ENCODE assay signal across 7 cellular contexts in genomic region chr13:52158629-52159158, GRCh38. TPM values are rescaled to one million over a fixed set of nuclear protein-coding genes. Genes with fewer than 3 reads are reported as not detected.
DNase-seq lines count a peak whose midpoint lies in the region; ATAC-seq, FAIRE-seq and TF ChIP-seq lines count a peak whose summit lies in the region.

No MANE protein-coding gene starts in this region.

- H3K9ac ChIP-seq in endothelial cell of umbilical vein (replicated peaks; ENCODE audit: extremely low read depth, insufficient read depth, low read length) = peak overlapping the region; percentile 83

- H4K20me1 ChIP-seq in endothelial cell of umbilical vein (replicated peaks; ENCODE audit: control insufficient read depth, extremely low read depth, insufficient read depth, low read length) = no peaks in the 10 kb centered on the region

- no peaks in the 10 kb centered on the region for H3K36me3 ChIP-seq in SJCRH30
- no peaks in the 10 kb centered on the region for H3K36me3 ChIP-seq in endothelial cell of umbilical vein (ENCODE audit: control insufficient read depth in 2 of 2, extremely low read depth in 1 of 2, insufficient read depth in 2 of 2, low read length in 2 of 2)
- no peaks in the 10 kb centered on the region for H3K36me3 ChIP-seq in vagina

- ATAC-seq in HG02610 (IDR thresholded peaks at IDR 0.05; ENCODE audit: unreplicated experiment) = peak; percentile 24

- H3K4me3 ChIP-seq in SJCRH30 (peak overlapping the region; percentile 97), endothelial cell of umbilical vein (replicated peaks in 1 of 3; ENCODE audit: insufficient read depth in 1 of 3, low read depth in 1 of 3, low read length in 3 of 3) (peak overlapping the region; percentile 81 to 92 (median 90)), vagina (peak overlapping the region; percentile 78 to 82)

- CTCF ChIA-PET in endothelial cell of umbilical vein (lab: Charles Lee) = interaction anchor here (1.0 kb wide), 1 partner anchor 36 kb away, joined by 3 read pairs; no protein-coding TSS in a partner anchor

- FAIRE-seq in GM18507 (lab: Jason Lieb, UNC) (peak; percentile 41), endothelial cell of umbilical vein (lab: Jason Lieb, UNC) (no peak)

- peaks cover 2% of the 10 kb centered on the region for H3K79me2 ChIP-seq in endothelial cell of umbilical vein (ENCODE audit: control insufficient read depth, insufficient read depth, low read length)

- intact Hi-C loops in endothelial cell of umbilical vein (cut with micrococcal nuclease) = loop anchor here (2.0 to 10.0 kb wide), 2 partner anchors 30 to 296 kb away; partner anchors contain the start of genes CKAP2, NEK5 and VPS36
- intact Hi-C loops in vagina (cut with DNase I) = no loop called here

- dilution Hi-C loops in endothelial cell of umbilical vein (cut with MboI; ENCODE audit: extremely low pct_ligation_motif_present, low sequenced_read_pairs) = no loop called here

- H3K4me2 ChIP-seq in endothelial cell of umbilical vein (ENCODE audit: insufficient read depth, low read length) = peak overlapping the region; percentile 94

- DNase-seq in GM18507 (ENCODE audit: extremely low spot score, insufficient read length, low read depth) (peak; percentile 2), SJCRH30 (peak; percentile 30 to 53), endothelial cell of umbilical vein (ENCODE audit: low read depth, low spot score) (peak; percentile 2), midbrain (lab: John Stamatoyannopoulos, UW) (peak; percentile 43), vagina (ENCODE audit: extremely low spot score in 2 of 2) (no peak)
- no peak for DNase-seq in stimulated activated naive CD4-positive, alpha-beta T cell treated with Interleukin-2 at 50 U/mL for 16 hours (lab: John Stamatoyannopoulos, UW)

- H2AFZ ChIP-seq in endothelial cell of umbilical vein (ENCODE audit: low read depth, low read length) = peak overlapping the region; percentile 26

- H3K9me3 ChIP-seq in SJCRH30 (replicated peaks) (no peaks in the 10 kb centered on the region), endothelial cell of umbilical vein (replicated peaks; ENCODE audit: control insufficient read depth, insufficient read depth, low read length) (no peaks in the 10 kb centered on the region), vagina (no peaks in the 10 kb centered on the region)

- H3K27me3 ChIP-seq in SJCRH30 = no peaks in the 10 kb centered on the region
- H3K27me3 ChIP-seq in endothelial cell of umbilical vein (ENCODE audit: control insufficient read depth in 2 of 2, insufficient read depth in 2 of 2, low read length in 2 of 2) = no peaks in the 10 kb centered on the region
- no peaks in the 10 kb centered on the region for H3K27me3 ChIP-seq in vagina

- H3K4me1 ChIP-seq in SJCRH30 (peaks cover 18% of the 10 kb centered on the region), endothelial cell of umbilical vein (ENCODE audit: control insufficient read depth, extremely low read depth, insufficient read depth, low read length) (peaks cover 51% of the 10 kb centered on the region), vagina (peaks cover 16% of the 10 kb centered on the region)

- TF ChIP-seq CTCF in endothelial cell of umbilical vein (IDR thresholded peaks at IDR 0.05; ENCODE audit: extremely low read depth in 1 of 2, insufficient read depth in 1 of 2, low read depth in 1 of 2, low read length in 2 of 2) = no peak
- TF ChIP-seq CTCF in vagina (IDR thresholded peaks at IDR 0.05) = no peak

- H3K27ac ChIP-seq in SJCRH30 = peak overlapping the region; percentile 56
- peak overlapping the region; percentile 46 for H3K27ac ChIP-seq in endothelial cell of umbilical vein (ENCODE audit: insufficient read depth, low read depth, low read length)
- H3K27ac ChIP-seq in vagina = peak overlapping the region; percentile 87

- H3K9me1 ChIP-seq in endothelial cell of umbilical vein (replicated peaks; ENCODE audit: control insufficient read depth, extremely low read depth, insufficient read depth, low read length) = no peaks in the 10 kb centered on the region

- TF ChIP-seq POLR2A in endothelial cell of umbilical vein (IDR thresholded peaks at IDR 0.05; ENCODE audit: low read depth, low read length) (no peak), vagina (IDR thresholded peaks at IDR 0.05) (no peak)

- POLR2A ChIA-PET in endothelial cell of umbilical vein (lab: Charles Lee) = no interaction called here

- BruUV-seq in endothelial cell of umbilical vein (replicated peaks; lab: Mats Ljungman, UMichigan) = no TSS peak

TF ChIP-seq in endothelial cell of umbilical vein, 7 proteins besides CTCF, POLR2A, EP300 and RAD21:
- no peak for TF ChIP-seq MAX (IDR thresholded peaks at IDR 0.05; ENCODE audit: insufficient read depth, insufficient read length)
- no peak for TF ChIP-seq JUN (IDR thresholded peaks at IDR 0.05; ENCODE audit: borderline replicate concordance, insufficient read depth, insufficient read length, low read depth)
- TF ChIP-seq EZH2 (IDR thresholded peaks at IDR 0.05; ENCODE audit: borderline replicate concordance, low read depth, low read length, severe bottlenecking) = no peak
- no peak for TF ChIP-seq FOS (IDR thresholded peaks at IDR 0.05; ENCODE audit: borderline replicate concordance, insufficient read depth, low read length)
- no peak for TF ChIP-seq GATA2 (IDR thresholded peaks at IDR 0.05; ENCODE audit: insufficient read depth, insufficient read length, low read depth, low read length)
- TF ChIP-seq POLR2AphosphoS5 (IDR thresholded peaks at IDR 0.05; ENCODE audit: insufficient read depth, low read depth, low read length) = no peak
- TF ChIP-seq MYC (IDR thresholded peaks at IDR 0.05; ENCODE audit: low read depth, low read length) = no peak
TF ChIP-seq in endothelial cell of umbilical vein: peak in this region for 0.

RNA-seq across cellular contexts. Expression of gene NEK3, which starts 0.7 kb away (rescaled TPM):
- 10.3 and 10.9 TPM in 2 replicates for total RNA-seq in SJCRH30 (2014; rRNA removed; shearing (Covaris generic))
- total RNA-seq in endothelial cell of umbilical vein = 13.8 and 23.5 TPM in 2 replicates
- 8.3 and 10.3 TPM in 2 replicates for polyA plus RNA-seq in endothelial cell of umbilical vein
- 7.7 and 10.4 TPM in 2 replicates for polyA plus RNA-seq in endothelial cell of umbilical vein (2011; cell fraction: cytosol; rRNA removed)
- 39.0 and 44.9 TPM in 2 replicates for polyA plus RNA-seq in endothelial cell of umbilical vein (2011; cell fraction: nucleus; rRNA removed)
- 14.8 and 17.8 TPM in 2 replicates for polyA plus RNA-seq in endothelial cell of umbilical vein (2012)
- 5.5 and 9.4 TPM in 2 replicates for polyA minus RNA-seq in endothelial cell of umbilical vein
- polyA minus RNA-seq in endothelial cell of umbilical vein (2011; cell fraction: cytosol; rRNA and poly(A)+ RNA removed) = 3.7 TPM
- 7.9 and 9.1 TPM in 2 replicates for polyA minus RNA-seq in endothelial cell of umbilical vein (2011; cell fraction: nucleus; rRNA and poly(A)+ RNA removed)
- total RNA-seq in vagina = 16.5 TPM

RNA-seq across cellular contexts. Expression of gene NEK5, which starts 29.8 kb away (rescaled TPM):
- not detected in 2 replicates for total RNA-seq in SJCRH30 (2014; rRNA removed; shearing (Covaris generic))
- total RNA-seq in endothelial cell of umbilical vein (0.16 and 0.18 TPM in 2 replicates), vagina (0.98 TPM)
- 0.03 TPM in 1 of 2 replicates, not detected in the other for polyA plus RNA-seq in endothelial cell of umbilical vein
- 0.03 and 0.04 TPM in 2 replicates for polyA plus RNA-seq in endothelial cell of umbilical vein (2011; cell fraction: cytosol; rRNA removed)
- polyA plus RNA-seq in endothelial cell of umbilical vein (2011; cell fraction: nucleus; rRNA removed) = 0.14 and 0.20 TPM in 2 replicates
- polyA plus RNA-seq in endothelial cell of umbilical vein (2012) = 0.14 and 0.23 TPM in 2 replicates
- 0.06 and 0.15 TPM in 2 replicates for polyA minus RNA-seq in endothelial cell of umbilical vein
- polyA minus RNA-seq in endothelial cell of umbilical vein (2011; cell fraction: cytosol; rRNA and poly(A)+ RNA removed) = not detected
- 0.34 TPM in 1 of 2 replicates, not detected in the other for polyA minus RNA-seq in endothelial cell of umbilical vein (2011; cell fraction: nucleus; rRNA and poly(A)+ RNA removed)

Comparison
In these comparisons a context has a peak if more than half of its experiments do, and no peak if none do; other contexts are left out.
1. DNase-seq: peak in GM18507 (single experiment), SJCRH30 (2 of 2), endothelial cell of umbilical vein (single experiment) and midbrain (single experiment); none in vagina (0 of 2) and stimulated activated naive CD4-positive, alpha-beta T cell treated with Interleukin-2 at 50 U/mL for 16 hours (single experiment).
2. Peak in every context shown above with its lines, with median percentiles within 50 percentile points of each other: H3K27ac ChIP-seq and H3K4me3 ChIP-seq.